8 cellular contexts compared by ENCODE assay signal in the genomic region with DNA sequence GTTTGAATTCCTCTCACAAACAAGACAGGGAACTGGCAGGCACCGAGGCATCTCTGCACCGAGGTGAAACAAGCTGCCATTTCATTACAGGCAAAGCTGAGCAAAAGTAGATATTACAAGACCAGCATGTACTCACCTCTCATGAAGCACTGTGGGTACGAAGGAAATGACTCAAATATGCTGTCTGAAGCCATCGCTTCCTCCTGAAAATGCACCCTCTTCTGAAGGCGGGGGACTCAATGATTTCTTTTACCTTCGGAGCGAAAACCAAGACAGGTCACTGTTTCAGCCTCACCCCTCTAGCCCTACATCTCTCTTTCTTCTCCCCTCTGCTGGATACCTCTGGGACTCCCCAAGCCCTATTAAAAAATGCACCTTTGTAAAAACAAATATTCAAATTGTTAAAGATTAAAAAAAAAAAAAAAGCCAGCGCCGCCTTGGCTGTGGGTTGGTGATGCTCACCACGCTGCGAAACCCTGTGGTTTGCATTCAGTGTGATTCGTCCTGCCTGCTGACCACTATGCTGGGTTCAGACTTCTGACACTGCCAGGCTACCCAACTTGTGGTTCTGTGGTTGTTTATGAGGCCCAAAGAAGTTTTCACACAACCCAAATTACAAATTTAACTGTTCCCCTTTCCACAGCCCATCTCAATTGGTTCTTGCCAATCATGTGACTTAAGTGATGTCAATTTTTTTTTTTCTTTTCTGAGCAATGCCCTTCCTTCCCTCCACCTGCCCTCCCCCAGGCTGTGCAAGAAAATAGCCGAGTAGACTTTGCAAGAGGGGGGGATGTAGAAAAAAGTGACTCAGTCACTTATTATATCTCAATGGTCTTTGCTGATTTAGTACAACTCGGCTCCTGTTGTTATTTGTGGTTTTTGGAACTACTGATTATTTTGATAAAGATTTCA. TPM values are rescaled to one million over a fixed set of nuclear protein-coding genes. Genes with fewer than 3 reads are reported as not detected.
A peak's percentile ranks its signal among the peaks of the same experiment; 100 is the strongest.
DNase-seq lines count a peak whose midpoint lies in the region; ATAC-seq and TF ChIP-seq lines count a peak whose summit lies in the region.

RUNX1 (minus strand) TSS at position 597 of the 912 bp plus-strand sequence.

- TF ChIP-seq CTCF in AG09309 (IDR thresholded peaks at IDR 0.05; ENCODE audit: control insufficient read depth, insufficient read depth, low read depth, low read length, missing control alignments) (no peak), ascending aorta (IDR thresholded peaks at IDR 0.05) (no peak)

- DNase-seq in AG09309 (ENCODE audit: low read depth): peak; percentile 95
- peak; percentile 36 to 82 for DNase-seq in ascending aorta (ENCODE audit: low spot score in 2 of 2)
- DNase-seq in left colon: peak; percentile 37 to 50
- peak; percentile 65 for DNase-seq in stimulated activated CD8-positive, alpha-beta memory T cell treated with anti-CD3 and anti-CD28 coated beads, Interleukin-12 subunit alpha, Interleukin-12 subunit beta, amount 100 ng/mL, for 4 hours (ENCODE audit: low read depth)
- DNase-seq in NCI-H2081 treated with DMSO at 0.1 percent for 48 hours (lab: John Stamatoyannopoulos, UW): no peak

- H3K9me3 ChIP-seq in ascending aorta: no peaks in the 10 kb centered on the region

- peak; percentile 55 for ATAC-seq in GM19351 (IDR thresholded peaks at IDR 0.05; ENCODE audit: unreplicated experiment)
- peak; percentile 42 for ATAC-seq in HG03457 (IDR thresholded peaks at IDR 0.05; ENCODE audit: unreplicated experiment)
- no peak for ATAC-seq in left colon

- no peaks in the 10 kb centered on the region for H3K27me3 ChIP-seq in ascending aorta

- H3K4me3 ChIP-seq in AG09309 (ENCODE audit: control insufficient read depth, low read depth, low read length) (peak within 1 kb of the TSS; percentile 85), ascending aorta (peak within 1 kb of the TSS in 1 of 2 donors; percentile 54)

- H3K36me3 ChIP-seq in ascending aorta: no peaks in the 10 kb centered on the region

- H3K27ac ChIP-seq in ascending aorta: peak within 1 kb of the TSS; percentile 81 to 84

- peaks cover 15 to 46% of the 10 kb centered on the region in 2 donors for H3K4me1 ChIP-seq in ascending aorta

- intact Hi-C loops in T-helper 1 cell treated with Interleukin-12 subunit alpha and Interleukin-12 subunit beta and Interleukin-4 antibody, amounts not matched to agents 30 ng/mL and 1 ng/mL, for 36 hours (cut with micrococcal nuclease): loop anchor here (1.0 to 10.0 kb wide), 13 partner anchors 22 to 1104 kb away; partner anchors contain the start of gene RCAN1
- intact Hi-C loops in ascending aorta (cut with DNase I) (loop anchor here (5.0 to 10.0 kb wide), 2 partner anchors 157 to 806 kb away; no protein-coding TSS in a partner anchor), left colon (cut with DNase I, micrococcal nuclease) (no loop called here)

RNA-seq across cellular contexts. Expression of gene RUNX1, which starts in this region (rescaled TPM):
- 58.5 and 58.6 TPM in 2 replicates for total RNA-seq in T-helper 1 cell treated with Interleukin-12 subunit alpha and Interleukin-12 subunit beta and Interleukin-4 antibody, amounts not matched to agents 30 ng/mL and 1 ng/mL, for 36 hours
- 16.3 TPM for total RNA-seq in ascending aorta
- 10 to 100 TPM; 17.7 to 25.8 TPM for total RNA-seq in left colon

Comparison
In these comparisons a context has a peak if more than half of its experiments do, and no peak if none do; other contexts are left out.
1. intact Hi-C loops: an anchor here in T-helper 1 cell treated with Interleukin-12 subunit alpha and Interleukin-12 subunit beta and Interleukin-4 antibody, amounts not matched to agents 30 ng/mL and 1 ng/mL, for 36 hours (1.0 to 10.0 kb wide) and ascending aorta (5.0 to 10.0 kb wide); none called in left colon.